In genomic region chr10:10727812-10728211, GRCh38 we compare ENCODE assay signal across 24 cellular contexts.
"Had no signal": no experiment of that assay in that cellular context is flagged by ENCODE, and none has a peak within 500 bp of the region (broad histone marks: within the 10 kb centered on the region; RNA-seq: fewer than 3 reads in every experiment).

No MANE protein-coding gene starts in this region.

- H3K4me1 ChIP-seq: adrenal gland, body of pancreas, Peyer's patch had no signal

- H3K27me3 ChIP-seq: adrenal gland, body of pancreas, Peyer's patch had no signal

- H3K27ac ChIP-seq: adrenal gland, body of pancreas, Peyer's patch, VCaP had no signal

- H3K4me3 ChIP-seq: adrenal gland, body of pancreas, Peyer's patch had no signal

- H3K36me3 ChIP-seq: adrenal gland, Peyer's patch had no signal

- H3K4me1 Mint-ChIP-seq: activated B cell treated with CpG ODN at 0.5 μM for 24 hours had no signal

- H3K36me3 Mint-ChIP-seq: activated CD4-positive, alpha-beta memory T cell treated with anti-CD3 and anti-CD28 coated beads for 36 hours; activated naive CD4-positive, alpha-beta T cell treated with anti-CD3 and anti-CD28 coated beads, Interleukin-2, amount 50 U/mL, for 72 hours had no signal

- H3K9me3 Mint-ChIP-seq: activated B cell treated with CpG ODN at 0.5 μM for 24 hours; activated CD4-positive, alpha-beta memory T cell treated with anti-CD3 and anti-CD28 coated beads for 36 hours; activated naive CD4-positive, alpha-beta T cell treated with anti-CD3 and anti-CD28 coated beads for 36 hours; activated naive CD4-positive, alpha-beta T cell treated with anti-CD3 and anti-CD28 coated beads, Interleukin-2, amount 50 U/mL, for 72 hours; activated T-cell treated with anti-CD3 and anti-CD28 coated beads, Interleukin-2, amount 50 U/mL, for 4 hours; activated T-helper 1 cell treated with anti-CD3 and anti-CD28 coated beads, Interleukin-12 subunit alpha, Interleukin-12 subunit beta, Interleukin-2, Interleukin-4 antibody, amounts not matched to agents 30 ng/mL and 10 ng/mL and 1 ng/mL, durations not matched to agents 14 hours and 24 hours and 36 hours had no signal

- H3K4me3 Mint-ChIP-seq: activated B cell treated with CpG ODN at 0.5 μM for 24 hours; activated CD4-positive, alpha-beta memory T cell treated with anti-CD3 and anti-CD28 coated beads for 36 hours; activated naive CD4-positive, alpha-beta T cell treated with anti-CD3 and anti-CD28 coated beads for 36 hours; activated T-cell treated with anti-CD3 and anti-CD28 coated beads, Interleukin-2, amount 50 U/mL, for 4 hours; activated T-helper 1 cell treated with anti-CD3 and anti-CD28 coated beads, Interleukin-12 subunit alpha, Interleukin-12 subunit beta, Interleukin-2, Interleukin-4 antibody, amounts not matched to agents 30 ng/mL and 10 ng/mL and 1 ng/mL, durations not matched to agents 14 hours and 24 hours and 36 hours had no signal

- H3K9me3 ChIP-seq: adrenal gland, body of pancreas, Peyer's patch had no signal

- H3K27me3 Mint-ChIP-seq: activated B cell treated with CpG ODN at 0.5 μM for 24 hours had no signal

- H3K27ac Mint-ChIP-seq: activated B cell treated with CpG ODN at 0.5 μM for 24 hours; activated CD4-positive, alpha-beta memory T cell treated with anti-CD3 and anti-CD28 coated beads for 36 hours; activated naive CD4-positive, alpha-beta T cell treated with anti-CD3 and anti-CD28 coated beads for 36 hours; activated naive CD4-positive, alpha-beta T cell treated with anti-CD3 and anti-CD28 coated beads, Interleukin-2, amount 50 U/mL, for 72 hours; activated T-helper 1 cell treated with anti-CD3 and anti-CD28 coated beads, Interleukin-12 subunit alpha, Interleukin-12 subunit beta, Interleukin-2, Interleukin-4 antibody, amounts not matched to agents 30 ng/mL and 10 ng/mL and 1 ng/mL, durations not matched to agents 14 hours and 24 hours and 36 hours had no signal

- ATAC-seq: activated T-cell treated with anti-CD3 and anti-CD28 coated beads, Interleukin-2, amount 50 U/mL, for 4 hours; body of pancreas had no signal

- DNase-seq: activated B cell treated with CpG ODN at 0.5 μM for 24 hours; activated CD4-positive, CD25-positive, alpha-beta regulatory T cell treated with anti-CD3 and anti-CD28 coated beads, Interleukin-2, amount 50 U/mL, for 72 hours; activated CD8-positive, alpha-beta memory T cell treated with anti-CD3 and anti-CD28 coated beads, Interleukin-2, amount 50 U/mL, for 4 hours; activated gamma-delta T cell treated with Interleukin-2 at 50 U/mL for 16 hours; activated T-cell treated with anti-CD3 and anti-CD28 coated beads for 4 hours; activated T-cell treated with anti-CD3 and anti-CD28 coated beads, Interleukin-2, amount 50 U/mL, for 4 hours; adrenal gland; caudate nucleus; Karpas-422; KBM-7; NCI-H2029 treated with DMSO at 0.1 percent for 48 hours; NCI-H2171 treated with DMSO at 0.1 percent for 48 hours; NCI-H2227 treated with DMSO at 0.1 percent for 48 hours; NCI-H510A treated with DMSO at 0.1 percent for 48 hours; NCI-H526 treated with DMSO at 0.1 percent for 48 hours; NCI-H774; Peyer's patch; SW 1271 had no signal
